In genomic region chr9:91162784-91163440, GRCh38 we compare ENCODE assay signal across 8 cellular contexts.
A peak's percentile ranks its signal among the peaks of the same experiment; 100 is the strongest.
DNase-seq lines count a peak whose midpoint lies in the region; TF ChIP-seq lines count a peak whose summit lies in the region.

No MANE protein-coding gene starts in this region.

- no peaks in the 10 kb centered on the region for H3K9me3 ChIP-seq in hepatocyte (ENCODE audit: low read depth)
- H3K9me3 ChIP-seq in stomach: no peaks in the 10 kb centered on the region

- no peak for TF ChIP-seq CTCF in GM20000 (IDR thresholded peaks at IDR 0.05; ENCODE audit: extremely low read depth, missing control alignments)
- TF ChIP-seq CTCF in hepatocyte (IDR thresholded peaks at IDR 0.05; ENCODE audit: poor library complexity): no peak
- no peak for TF ChIP-seq CTCF in stomach (IDR thresholded peaks at IDR 0.05)

- no peak overlapping the region for H3K4me2 ChIP-seq in hepatocyte

- H4K20me1 ChIP-seq in hepatocyte (ENCODE audit: insufficient read depth, poor library complexity, severe bottlenecking): no peaks in the 10 kb centered on the region

- no peak overlapping the region for H3K4me3 ChIP-seq in hepatocyte
- no peak overlapping the region for H3K4me3 ChIP-seq in stomach

- no peaks in the 10 kb centered on the region for H3K79me2 ChIP-seq in hepatocyte

- TF ChIP-seq POLR2A in stomach (IDR thresholded peaks at IDR 0.05): no peak

- DNase-seq in ELF-1 (ENCODE audit: low read depth, low spot score): peak; percentile 45
- DNase-seq in GM20000 (ENCODE audit: low spot score): peak; percentile 81
- peak; percentile 11 for DNase-seq in HT-29 (ENCODE audit: low spot score)
- peak; percentile 84 to 87 for DNase-seq in activated T-cell treated with anti-CD3 and anti-CD28 coated beads, Interleukin-2, amount 50 U/mL, for 48 hours
- peak; percentile 48 for DNase-seq in hepatocyte (ENCODE audit: low spot score)
- peak; percentile 50 for DNase-seq in stomach
- DNase-seq in NCI-H82 (lab: John Stamatoyannopoulos, UW): no peak
- no peak for DNase-seq in NCI-H526 (lab: John Stamatoyannopoulos, UW)

- no peaks in the 10 kb centered on the region for H3K9me2 ChIP-seq in hepatocyte (replicated peaks; ENCODE audit: insufficient read depth)

- peak overlapping the region; percentile 60 for H2AFZ ChIP-seq in hepatocyte

- H3K36me3 ChIP-seq in hepatocyte (replicated peaks; ENCODE audit: insufficient read depth, low read depth) (no peaks in the 10 kb centered on the region), stomach (no peaks in the 10 kb centered on the region)

- peak overlapping the region; percentile 57 for H3K27ac ChIP-seq in hepatocyte
- peak overlapping the region; percentile 28 to 75 (median 59) for H3K27ac ChIP-seq in stomach

- no peaks in the 10 kb centered on the region for H3K27me3 ChIP-seq in hepatocyte
- H3K27me3 ChIP-seq in stomach: no peaks in the 10 kb centered on the region

- no peak for TF ChIP-seq EP300 in stomach (IDR thresholded peaks at IDR 0.05)

- 66% methylated on average over 16 of the region's 16 CpGs for WGBS in hepatocyte (ENCODE audit: low lambda C conversion rate, missing lambda C conversion rate)
- WGBS in stomach, 5 donors: 56 to 66% (median 61%) methylated on average over 14 to 16 of the region's 16 CpGs

- intact Hi-C loops in stomach (cut with DNase I; ENCODE audit: low total_unique reads): no loop called here

- H3K4me1 ChIP-seq in hepatocyte (ENCODE audit: insufficient read depth): peaks cover 46% of the 10 kb centered on the region
- peaks cover 15 to 56% (median 31%) of the 10 kb centered on the region in 4 donors for H3K4me1 ChIP-seq in stomach

Comparison
In these comparisons a context has a peak if more than half of its experiments do, and no peak if none do; other contexts are left out.
1. DNase-seq: peak in ELF-1 (single experiment), GM20000 (single experiment), HT-29 (single experiment), activated T-cell treated with anti-CD3 and anti-CD28 coated beads, Interleukin-2, amount 50 U/mL, for 48 hours (2 of 2), hepatocyte (single experiment) and stomach (single experiment); none in NCI-H82 (single experiment) and NCI-H526 (0 of 2).